Comparison of ENCODE assay signal across 2 cellular contexts in the genomic region with DNA sequence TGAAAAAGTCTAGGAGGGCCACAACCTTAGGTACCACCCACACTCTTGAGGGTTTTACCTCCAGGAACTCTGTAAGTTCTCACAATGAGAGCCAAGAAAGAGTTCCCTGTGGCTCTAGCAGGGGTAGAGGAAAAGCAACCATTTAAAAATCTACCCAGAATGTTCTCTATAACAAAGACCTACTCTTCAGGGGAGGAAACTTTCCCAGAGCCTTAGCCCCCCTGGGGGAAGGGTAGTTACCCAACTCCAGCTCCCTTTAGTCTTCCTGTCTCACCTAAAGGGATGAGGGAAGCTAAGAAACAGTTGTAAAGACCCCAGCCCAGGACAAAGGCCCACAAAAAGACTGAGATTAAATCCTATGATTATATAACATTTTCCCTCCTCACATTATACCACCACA.
TF ChIP-seq lines count a peak whose summit lies in the region.

No MANE protein-coding gene starts in this region.

TF ChIP-seq in GM23338, 12 proteins besides CTCF, POLR2A, EP300 and RAD21 (continues in another document):
- TF ChIP-seq EZH2phosphoT487 (IDR thresholded peaks at IDR 0.05; ENCODE audit: unreplicated experiment) (no peak), POLR2AphosphoS5 (IDR thresholded peaks at IDR 0.05; ENCODE audit: low read depth) (no peak), STAT1 (IDR thresholded peaks at IDR 0.05; ENCODE audit: unreplicated experiment) (no peak), ZNF331 (CRISPR knock-in tag; IDR thresholded peaks at IDR 0.05; ENCODE audit: low read depth) (no peak), EZH2 (IDR thresholded peaks at IDR 0.05; ENCODE audit: low read depth, unreplicated experiment) (no peak), CREB1 (CRISPR knock-in tag; IDR thresholded peaks at IDR 0.05; ENCODE audit: low read depth) (no peak), NANOG (IDR thresholded peaks at IDR 0.05; ENCODE audit: borderline replicate concordance) (no peak), JUNB (IDR thresholded peaks at IDR 0.05; ENCODE audit: unreplicated experiment) (no peak), ZNF114 (CRISPR knock-in tag; IDR thresholded peaks at IDR 0.05) (no peak)
- TF ChIP-seq, protein P1, sequence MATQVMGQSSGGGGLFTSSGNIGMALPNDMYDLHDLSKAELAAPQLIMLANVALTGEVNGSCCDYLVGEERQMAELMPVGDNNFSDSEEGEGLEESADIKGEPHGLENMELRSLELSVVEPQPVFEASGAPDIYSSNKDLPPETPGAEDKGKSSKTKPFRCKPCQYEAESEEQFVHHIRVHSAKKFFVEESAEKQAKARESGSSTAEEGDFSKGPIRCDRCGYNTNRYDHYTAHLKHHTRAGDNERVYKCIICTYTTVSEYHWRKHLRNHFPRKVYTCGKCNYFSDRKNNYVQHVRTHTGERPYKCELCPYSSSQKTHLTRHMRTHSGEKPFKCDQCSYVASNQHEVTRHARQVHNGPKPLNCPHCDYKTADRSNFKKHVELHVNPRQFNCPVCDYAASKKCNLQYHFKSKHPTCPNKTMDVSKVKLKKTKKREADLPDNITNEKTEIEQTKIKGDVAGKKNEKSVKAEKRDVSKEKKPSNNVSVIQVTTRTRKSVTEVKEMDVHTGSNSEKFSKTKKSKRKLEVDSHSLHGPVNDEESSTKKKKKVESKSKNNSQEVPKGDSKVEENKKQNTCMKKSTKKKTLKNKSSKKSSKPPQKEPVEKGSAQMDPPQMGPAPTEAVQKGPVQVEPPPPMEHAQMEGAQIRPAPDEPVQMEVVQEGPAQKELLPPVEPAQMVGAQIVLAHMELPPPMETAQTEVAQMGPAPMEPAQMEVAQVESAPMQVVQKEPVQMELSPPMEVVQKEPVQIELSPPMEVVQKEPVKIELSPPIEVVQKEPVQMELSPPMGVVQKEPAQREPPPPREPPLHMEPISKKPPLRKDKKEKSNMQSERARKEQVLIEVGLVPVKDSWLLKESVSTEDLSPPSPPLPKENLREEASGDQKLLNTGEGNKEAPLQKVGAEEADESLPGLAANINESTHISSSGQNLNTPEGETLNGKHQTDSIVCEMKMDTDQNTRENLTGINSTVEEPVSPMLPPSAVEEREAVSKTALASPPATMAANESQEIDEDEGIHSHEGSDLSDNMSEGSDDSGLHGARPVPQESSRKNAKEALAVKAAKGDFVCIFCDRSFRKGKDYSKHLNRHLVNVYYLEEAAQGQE (IDR thresholded peaks at IDR 0.05; ENCODE audit: unreplicated experiment) = no peak
- TF ChIP-seq, protein P2, sequence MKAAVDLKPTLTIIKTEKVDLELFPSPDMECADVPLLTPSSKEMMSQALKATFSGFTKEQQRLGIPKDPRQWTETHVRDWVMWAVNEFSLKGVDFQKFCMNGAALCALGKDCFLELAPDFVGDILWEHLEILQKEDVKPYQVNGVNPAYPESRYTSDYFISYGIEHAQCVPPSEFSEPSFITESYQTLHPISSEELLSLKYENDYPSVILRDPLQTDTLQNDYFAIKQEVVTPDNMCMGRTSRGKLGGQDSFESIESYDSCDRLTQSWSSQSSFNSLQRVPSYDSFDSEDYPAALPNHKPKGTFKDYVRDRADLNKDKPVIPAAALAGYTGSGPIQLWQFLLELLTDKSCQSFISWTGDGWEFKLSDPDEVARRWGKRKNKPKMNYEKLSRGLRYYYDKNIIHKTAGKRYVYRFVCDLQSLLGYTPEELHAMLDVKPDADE (IDR thresholded peaks at IDR 0.05) = no peak

TF ChIP-seq in H1, 55 proteins besides CTCF, POLR2A, EP300 and RAD21:
- TF ChIP-seq JUN (IDR thresholded peaks at IDR 0.05; ENCODE audit: low read depth, low read length) (no peak), KDM1A (IDR thresholded peaks at IDR 0.05; ENCODE audit: borderline replicate concordance, low read length) (no peak), TCF12 (IDR thresholded peaks at IDR 0.05; ENCODE audit: low read depth, low read length) (no peak), RNF2 (IDR thresholded peaks at IDR 0.05; ENCODE audit: borderline replicate concordance, low read depth, low read length, missing control alignments, poor library complexity, severe bottlenecking) (no peak), BRCA1 (IDR thresholded peaks at IDR 0.05; ENCODE audit: low read depth, low read length) (no peak), TBP (IDR thresholded peaks at IDR 0.05; ENCODE audit: low read depth, low read length) (no peak), SIN3A (conservative IDR thresholded peaks at IDR 0.05 in 1 of 2, IDR thresholded peaks at IDR 0.05 in 1 of 2; ENCODE audit: low read depth in 1 of 2, low read length in 2 of 2) (no peak), ASH2L (IDR thresholded peaks at IDR 0.05; ENCODE audit: low read length) (no peak), NANOG (IDR thresholded peaks at IDR 0.05; ENCODE audit: insufficient read depth, low read depth, low read length, poor library complexity, severe bottlenecking) (no peak), TAF1 (IDR thresholded peaks at IDR 0.05; ENCODE audit: low read depth, low read length) (no peak), NRF1 (IDR thresholded peaks at IDR 0.05; ENCODE audit: low read depth, low read length) (no peak), FOSL1 (IDR thresholded peaks at IDR 0.05; ENCODE audit: insufficient read depth, low read depth, low read length) (no peak), PHF8 (conservative IDR thresholded peaks at IDR 0.05; ENCODE audit: low read depth, low read length) (no peak)
- TF ChIP-seq, protein P3, sequence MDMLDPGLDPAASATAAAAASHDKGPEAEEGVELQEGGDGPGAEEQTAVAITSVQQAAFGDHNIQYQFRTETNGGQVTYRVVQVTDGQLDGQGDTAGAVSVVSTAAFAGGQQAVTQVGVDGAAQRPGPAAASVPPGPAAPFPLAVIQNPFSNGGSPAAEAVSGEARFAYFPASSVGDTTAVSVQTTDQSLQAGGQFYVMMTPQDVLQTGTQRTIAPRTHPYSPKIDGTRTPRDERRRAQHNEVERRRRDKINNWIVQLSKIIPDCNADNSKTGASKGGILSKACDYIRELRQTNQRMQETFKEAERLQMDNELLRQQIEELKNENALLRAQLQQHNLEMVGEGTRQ (IDR thresholded peaks at IDR 0.05; ENCODE audit: low read length) = no peak
